In the genomic region with DNA sequence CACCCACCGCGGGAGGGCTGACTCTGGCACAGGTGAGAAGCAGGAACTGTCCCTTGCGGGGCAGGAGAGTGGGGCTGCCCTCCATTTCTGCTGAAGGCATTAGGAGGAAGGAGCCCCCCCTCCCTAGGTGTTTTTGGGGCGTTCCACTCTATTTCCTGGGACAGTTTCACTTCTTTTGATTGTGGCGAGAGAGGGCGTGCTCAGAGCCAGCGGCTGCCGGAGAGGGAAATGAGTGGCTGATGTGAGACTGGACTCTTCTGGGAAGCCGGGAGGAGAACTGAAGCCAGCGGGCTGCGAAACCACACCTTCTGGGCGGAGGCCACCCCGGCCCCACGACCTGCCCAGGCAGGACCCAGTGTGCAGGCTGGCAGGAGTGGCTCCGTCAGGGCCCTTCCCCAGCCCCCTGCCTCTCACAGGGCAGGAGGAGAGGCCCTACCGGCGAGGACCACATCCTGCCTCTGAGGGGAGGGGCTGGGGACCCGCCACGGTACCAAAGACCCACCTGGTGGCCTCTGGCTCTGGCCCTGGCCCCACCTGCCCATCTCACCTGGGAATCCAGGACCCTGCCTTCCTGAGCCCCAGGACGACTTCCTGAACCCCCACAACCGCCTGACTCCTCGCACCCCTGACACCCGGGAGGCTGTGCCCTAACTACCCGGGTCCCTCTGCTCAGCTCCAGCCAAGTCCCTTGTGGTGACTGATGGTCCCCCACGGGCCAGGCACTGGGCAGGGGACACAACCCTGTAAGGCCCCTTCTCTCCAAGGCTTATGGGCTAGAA, we compare ENCODE assay signal across 9 cellular contexts. TPM values are rescaled to one million over a fixed set of nuclear protein-coding genes. Genes with fewer than 3 reads are reported as not detected.
A peak's percentile ranks its signal among the peaks of the same experiment; 100 is the strongest.
DNase-seq lines count a peak whose midpoint lies in the region; ATAC-seq and TF ChIP-seq lines count a peak whose summit lies in the region.
"Had no signal": no experiment of that assay in that cellular context is flagged by ENCODE, and none has a peak within 500 bp of the region (broad histone marks: within the 10 kb centered on the region; RNA-seq: fewer than 3 reads in every experiment).

No MANE protein-coding gene starts in this region.

- CTCF ChIA-PET in HEK293T (lab: Yijun Ruan, JAX) = interaction anchor here (0.7 kb wide), 1 partner anchor 31 kb away, joined by 3 read pairs; a partner anchor contains a TSS

- TF ChIP-seq CTCF in left lung (IDR thresholded peaks at IDR 0.05) = no peak

- peaks cover 0 to 35% of the 10 kb centered on the region in 2 donors for H3K36me3 ChIP-seq in left lung

- peak; percentile 45 for ATAC-seq in HG03139 (IDR thresholded peaks at IDR 0.05; ENCODE audit: unreplicated experiment)
- ATAC-seq in T-helper 17 cell = peak; percentile 72
- peak; percentile 89 for ATAC-seq in left lung

- peak overlapping the region; percentile 95 for H3K27ac Mint-ChIP-seq in T-helper 17 cell

- no peaks in the 10 kb centered on the region for H3K36me3 Mint-ChIP-seq in T-helper 17 cell (ENCODE audit: low read depth)

- no peaks in the 10 kb centered on the region for H3K27me3 ChIP-seq in left lung

- intact Hi-C loops in left lung (cut with DNase I) = no loop called here

- DNase-seq in NCI-H2227 (lab: John Stamatoyannopoulos, UW; ENCODE audit: unreplicated experiment) = peak; percentile 23
- no peak for DNase-seq in NCI-H2227 treated with DMSO at 0.1 percent for 48 hours (lab: John Stamatoyannopoulos, UW)
- DNase-seq in T-helper 17 cell = peak; percentile 43 to 58 (median 53)
- DNase-seq in left lung = peak; percentile 84 to 92
- peak; percentile 26 to 72 (median 43) for DNase-seq in stimulated activated CD4-positive, alpha-beta T cell treated with anti-CD3 and anti-CD28 coated beads, TNF-alpha, amount 100 ng/mL, for 24 hours (ENCODE audit: low read depth in 3 of 3)
- DNase-seq in HEK293T (ENCODE audit: extremely low spot score) = no peak

- POLR2A ChIA-PET in HEK293T (lab: Yijun Ruan, JAX) = interaction anchor here (1.4 kb wide), 1 partner anchor 33 kb away, joined by 5 read pairs; a partner anchor contains a TSS

- peaks cover 29% of the 10 kb centered on the region for H3K4me1 Mint-ChIP-seq in T-helper 17 cell

- peak overlapping the region; percentile 17 for H3K27ac ChIP-seq in angular gyrus (ENCODE audit: low read depth, low read length)
- H3K27ac ChIP-seq in left lung = peak overlapping the region; percentile 85 to 88

- H3K9me3 ChIP-seq in T-helper 17 cell (ENCODE audit: control insufficient read depth, low read length, poor library complexity, severe bottlenecking) (no peaks in the 10 kb centered on the region), left lung (no peaks in the 10 kb centered on the region)
- H3K9me3 ChIP-seq: A549 had no signal

- peak overlapping the region in 1 of 2 donors; percentile 31 for H3K4me3 ChIP-seq in left lung
- H3K4me3 ChIP-seq: A549 had no signal

- H3K4me1 ChIP-seq in left lung = peaks cover 39 to 72% of the 10 kb centered on the region in 2 donors

- H3K27me3 Mint-ChIP-seq in T-helper 17 cell = no peaks in the 10 kb centered on the region

- peak overlapping the region; percentile 93 for H3K4me3 Mint-ChIP-seq in T-helper 17 cell

TF ChIP-seq in HEK293T, 16 proteins besides CTCF, POLR2A, EP300 and RAD21:
- no peak for TF ChIP-seq ARNT (IDR thresholded peaks at IDR 0.05)
- no peak for TF ChIP-seq LEF1 (IDR thresholded peaks at IDR 0.05; ENCODE audit: borderline replicate concordance)
- no peak for TF ChIP-seq FOXM1 (IDR thresholded peaks at IDR 0.05; ENCODE audit: borderline replicate concordance)
- no peak for TF ChIP-seq SUZ12 (IDR thresholded peaks at IDR 0.05)
- TF ChIP-seq SP1 (IDR thresholded peaks at IDR 0.05) = no peak
- TF ChIP-seq CTBP1 (IDR thresholded peaks at IDR 0.05; ENCODE audit: borderline replicate concordance) = no peak
- no peak for TF ChIP-seq FOXK2 (IDR thresholded peaks at IDR 0.05)
- no peak for TF ChIP-seq NFRKB (IDR thresholded peaks at IDR 0.05)
- no peak for TF ChIP-seq HDGF (IDR thresholded peaks at IDR 0.05; ENCODE audit: borderline replicate concordance)
- TF ChIP-seq ELF4 (IDR thresholded peaks at IDR 0.05) = no peak
- TF ChIP-seq, protein P1, sequence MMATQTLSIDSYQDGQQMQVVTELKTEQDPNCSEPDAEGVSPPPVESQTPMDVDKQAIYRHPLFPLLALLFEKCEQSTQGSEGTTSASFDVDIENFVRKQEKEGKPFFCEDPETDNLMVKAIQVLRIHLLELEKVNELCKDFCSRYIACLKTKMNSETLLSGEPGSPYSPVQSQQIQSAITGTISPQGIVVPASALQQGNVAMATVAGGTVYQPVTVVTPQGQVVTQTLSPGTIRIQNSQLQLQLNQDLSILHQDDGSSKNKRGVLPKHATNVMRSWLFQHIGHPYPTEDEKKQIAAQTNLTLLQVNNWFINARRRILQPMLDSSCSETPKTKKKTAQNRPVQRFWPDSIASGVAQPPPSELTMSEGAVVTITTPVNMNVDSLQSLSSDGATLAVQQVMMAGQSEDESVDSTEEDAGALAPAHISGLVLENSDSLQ (IDR thresholded peaks at IDR 0.05) = no peak
- TF ChIP-seq ZNF384 (IDR thresholded peaks at IDR 0.05) = no peak
- TF ChIP-seq FOXA1 (IDR thresholded peaks at IDR 0.05) = no peak
- TF ChIP-seq TARDBP (IDR thresholded peaks at IDR 0.05) = no peak
- TF ChIP-seq BHLHE40 (IDR thresholded peaks at IDR 0.05; ENCODE audit: borderline replicate concordance) = no peak
- TF ChIP-seq L3MBTL2 (conservative IDR thresholded peaks at IDR 0.05) = no peak

RNA-seq across cellular contexts. Expression of a gene that starts 25.9 kb away (rescaled TPM):
- total RNA-seq in T-helper 17 cell (10 to 100 TPM; 13.0 to 15.1 TPM), left lung (10 to 100 TPM; 21.9 to 31.3 TPM)

RNA-seq across cellular contexts. Expression of a gene that starts 30.7 kb away (rescaled TPM):
- total RNA-seq in T-helper 17 cell = 1 to 10 TPM; 1.9 to 3.3 TPM
- 10 to 100 TPM; 14.1 to 28.1 TPM for total RNA-seq in left lung

RNA-seq across cellular contexts. Expression of a gene that starts 31.0 kb away (rescaled TPM):
- total RNA-seq in T-helper 17 cell = 10 to 100 TPM; 51.1 to 56.6 TPM
- 10 to 100 TPM; 64.6 to 71.8 TPM for total RNA-seq in left lung

RNA-seq across cellular contexts. Expression of a gene that starts 33.1 kb away (rescaled TPM):
- total RNA-seq in T-helper 17 cell = 10 to 100 TPM; 25.5 to 33.4 TPM
- total RNA-seq in left lung = 10 to 100 TPM; 15.6 to 24.1 TPM

Comparison
In these comparisons a context has a peak if more than half of its experiments do, and no peak if none do; other contexts are left out.
1. DNase-seq: peak in NCI-H2227 (single experiment), T-helper 17 cell (3 of 3), left lung (2 of 2) and stimulated activated CD4-positive, alpha-beta T cell treated with anti-CD3 and anti-CD28 coated beads, TNF-alpha, amount 100 ng/mL, for 24 hours (3 of 3); none in NCI-H2227 treated with DMSO at 0.1 percent for 48 hours (single experiment) and HEK293T (single experiment).
2. Peak in every context shown above with its lines, with median percentiles within 50 percentile points of each other: ATAC-seq.